In genomic region chr2:218962859-218963492, GRCh38 we compare ENCODE assay signal across 1 cellular context.
TF ChIP-seq lines count a peak whose summit lies in the region.

No MANE protein-coding gene starts in this region.

TF ChIP-seq in HepG2, 621 proteins besides CTCF, POLR2A, EP300 and RAD21 (continued from another document and continues in another):
- TF ChIP-seq ARID3A (IDR thresholded peaks at IDR 0.05; ENCODE audit: low read depth, low read length) (no peak), BATF2 (CRISPR knock-in tag; IDR thresholded peaks at IDR 0.05) (peak; percentile 87; the same call in 1 of the 2 replicates), ZNF747 (CRISPR knock-in tag; IDR thresholded peaks at IDR 0.05; ENCODE audit: borderline replicate concordance) (peak; percentile 88; the same call in 1 of the 2 replicates), POGZ (CRISPR knock-in tag; IDR thresholded peaks at IDR 0.05) (no peak), ZNF569 (CRISPR knock-in tag; IDR thresholded peaks at IDR 0.05; ENCODE audit: borderline replicate concordance) (no peak), ZNF180 (CRISPR knock-in tag; IDR thresholded peaks at IDR 0.05; ENCODE audit: borderline replicate concordance, low read depth) (no peak), ZNF614 (CRISPR knock-in tag; IDR thresholded peaks at IDR 0.05; ENCODE audit: borderline replicate concordance) (0 out of 2 replicates have a peak, but pooled peaks have one; percentile 27), ZNF550 (CRISPR knock-in tag; IDR thresholded peaks at IDR 0.05; ENCODE audit: borderline replicate concordance) (no peak), RELA (CRISPR knock-in tag; IDR thresholded peaks at IDR 0.05) (0 out of 2 replicates have a peak, but pooled peaks have one; percentile 71), ZBTB49 (CRISPR knock-in tag; IDR thresholded peaks at IDR 0.05; ENCODE audit: borderline replicate concordance) (peak; percentile 97), YEATS4 (CRISPR knock-in tag; IDR thresholded peaks at IDR 0.05; ENCODE audit: borderline replicate concordance) (peak; percentile 50; the same call in 1 of the 2 replicates), KLF12 (CRISPR knock-in tag; IDR thresholded peaks at IDR 0.05; ENCODE audit: borderline replicate concordance) (peak; percentile 89), HBP1 (CRISPR knock-in tag; IDR thresholded peaks at IDR 0.05; ENCODE audit: low read depth) (peak; percentile 64; the same call in 1 of the 2 replicates), ZMYM4 (CRISPR knock-in tag; IDR thresholded peaks at IDR 0.05) (peak; percentile 63; the same call in 1 of the 2 replicates), ZNF24 (IDR thresholded peaks at IDR 0.05) (no peak), GATAD1 (CRISPR knock-in tag; IDR thresholded peaks at IDR 0.05) (peak; percentile 60; the same call in 1 of the 2 replicates), ETV5 (CRISPR knock-in tag; IDR thresholded peaks at IDR 0.05; ENCODE audit: borderline replicate concordance) (peak; percentile 44; the same call in 1 of the 2 replicates), NFRKB (IDR thresholded peaks at IDR 0.05) (no peak), YY1 (IDR thresholded peaks at IDR 0.05; ENCODE audit: insufficient read depth, insufficient replicate concordance, low read depth, low read length) (no peak), FOXA3 (CRISPR knock-in tag; IDR thresholded peaks at IDR 0.05) (peak; percentile 40; the same call in 1 of the 2 replicates), SKIL (CRISPR knock-in tag; IDR thresholded peaks at IDR 0.05; ENCODE audit: borderline replicate concordance) (0 out of 2 replicates have a peak, but pooled peaks have one; percentile 16), TOE1 (CRISPR knock-in tag; IDR thresholded peaks at IDR 0.05) (no peak), ZNF33B (CRISPR knock-in tag; IDR thresholded peaks at IDR 0.05) (peak; percentile 66; the same call in 1 of the 2 replicates), ZNF121 (CRISPR knock-in tag; IDR thresholded peaks at IDR 0.05) (no peak), ZC3H4 (CRISPR knock-in tag; IDR thresholded peaks at IDR 0.05; ENCODE audit: borderline replicate concordance) (no peak), NFKBIZ (CRISPR knock-in tag; IDR thresholded peaks at IDR 0.05) (peak; percentile 38; the same call in 1 of the 2 replicates), ELF3 (CRISPR knock-in tag; IDR thresholded peaks at IDR 0.05) (peak; percentile 66; the same call in 1 of the 2 replicates), KLF9 (CRISPR knock-in tag; IDR thresholded peaks at IDR 0.05; ENCODE audit: low read depth) (0 out of 2 replicates have a peak, but pooled peaks have one; percentile 72), RARG (CRISPR knock-in tag; IDR thresholded peaks at IDR 0.05; ENCODE audit: low read depth) (no peak), RFXANK (CRISPR knock-in tag; IDR thresholded peaks at IDR 0.05) (0 out of 2 replicates have a peak, but pooled peaks have one; percentile 53), ZC3H13 (CRISPR knock-in tag; IDR thresholded peaks at IDR 0.05) (peak; percentile 59; the same call in 1 of the 2 replicates), ATF4 (CRISPR knock-in tag; IDR thresholded peaks at IDR 0.05) (peak in 1 of 2 experiments; percentile 54; a peak in 2 of 4 replicates), ZNF33A (CRISPR knock-in tag; IDR thresholded peaks at IDR 0.05; ENCODE audit: borderline replicate concordance) (no peak)
- TF ChIP-seq, protein P1, sequence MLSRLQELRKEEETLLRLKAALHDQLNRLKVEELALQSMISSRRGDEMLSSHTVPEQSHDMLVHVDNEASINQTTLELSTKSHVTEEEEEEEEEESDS (CRISPR knock-in tag; IDR thresholded peaks at IDR 0.05; ENCODE audit: borderline replicate concordance), result no peak
- TF ChIP-seq, protein P2, sequence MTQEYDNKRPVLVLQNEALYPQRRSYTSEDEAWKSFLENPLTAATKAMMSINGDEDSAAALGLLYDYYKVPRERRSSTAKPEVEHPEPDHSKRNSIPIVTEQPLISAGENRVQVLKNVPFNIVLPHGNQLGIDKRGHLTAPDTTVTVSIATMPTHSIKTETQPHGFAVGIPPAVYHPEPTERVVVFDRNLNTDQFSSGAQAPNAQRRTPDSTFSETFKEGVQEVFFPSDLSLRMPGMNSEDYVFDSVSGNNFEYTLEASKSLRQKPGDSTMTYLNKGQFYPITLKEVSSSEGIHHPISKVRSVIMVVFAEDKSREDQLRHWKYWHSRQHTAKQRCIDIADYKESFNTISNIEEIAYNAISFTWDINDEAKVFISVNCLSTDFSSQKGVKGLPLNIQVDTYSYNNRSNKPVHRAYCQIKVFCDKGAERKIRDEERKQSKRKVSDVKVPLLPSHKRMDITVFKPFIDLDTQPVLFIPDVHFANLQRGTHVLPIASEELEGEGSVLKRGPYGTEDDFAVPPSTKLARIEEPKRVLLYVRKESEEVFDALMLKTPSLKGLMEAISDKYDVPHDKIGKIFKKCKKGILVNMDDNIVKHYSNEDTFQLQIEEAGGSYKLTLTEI (CRISPR knock-in tag; conservative IDR thresholded peaks at IDR 0.05), result no peak
- TF ChIP-seq, protein P3, sequence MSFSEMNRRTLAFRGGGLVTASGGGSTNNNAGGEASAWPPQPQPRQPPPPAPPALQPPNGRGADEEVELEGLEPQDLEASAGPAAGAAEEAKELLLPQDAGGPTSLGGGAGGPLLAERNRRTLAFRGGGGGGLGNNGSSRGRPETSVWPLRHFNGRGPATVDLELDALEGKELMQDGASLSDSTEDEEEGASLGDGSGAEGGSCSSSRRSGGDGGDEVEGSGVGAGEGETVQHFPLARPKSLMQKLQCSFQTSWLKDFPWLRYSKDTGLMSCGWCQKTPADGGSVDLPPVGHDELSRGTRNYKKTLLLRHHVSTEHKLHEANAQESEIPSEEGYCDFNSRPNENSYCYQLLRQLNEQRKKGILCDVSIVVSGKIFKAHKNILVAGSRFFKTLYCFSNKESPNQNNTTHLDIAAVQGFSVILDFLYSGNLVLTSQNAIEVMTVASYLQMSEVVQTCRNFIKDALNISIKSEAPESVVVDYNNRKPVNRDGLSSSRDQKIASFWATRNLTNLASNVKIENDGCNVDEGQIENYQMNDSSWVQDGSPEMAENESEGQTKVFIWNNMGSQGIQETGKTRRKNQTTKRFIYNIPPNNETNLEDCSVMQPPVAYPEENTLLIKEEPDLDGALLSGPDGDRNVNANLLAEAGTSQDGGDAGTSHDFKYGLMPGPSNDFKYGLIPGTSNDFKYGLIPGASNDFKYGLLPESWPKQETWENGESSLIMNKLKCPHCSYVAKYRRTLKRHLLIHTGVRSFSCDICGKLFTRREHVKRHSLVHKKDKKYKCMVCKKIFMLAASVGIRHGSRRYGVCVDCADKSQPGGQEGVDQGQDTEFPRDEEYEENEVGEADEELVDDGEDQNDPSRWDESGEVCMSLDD (CRISPR knock-in tag; IDR thresholded peaks at IDR 0.05; ENCODE audit: borderline replicate concordance), result peak; percentile 83; the same call in 1 of the 2 replicates
- TF ChIP-seq, protein P4, sequence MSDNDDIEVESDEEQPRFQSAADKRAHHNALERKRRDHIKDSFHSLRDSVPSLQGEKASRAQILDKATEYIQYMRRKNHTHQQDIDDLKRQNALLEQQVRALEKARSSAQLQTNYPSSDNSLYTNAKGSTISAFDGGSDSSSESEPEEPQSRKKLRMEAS (IDR thresholded peaks at IDR 0.05), result 0 out of 2 replicates have a peak, but pooled peaks have one; percentile 31
- TF ChIP-seq, protein P5, sequence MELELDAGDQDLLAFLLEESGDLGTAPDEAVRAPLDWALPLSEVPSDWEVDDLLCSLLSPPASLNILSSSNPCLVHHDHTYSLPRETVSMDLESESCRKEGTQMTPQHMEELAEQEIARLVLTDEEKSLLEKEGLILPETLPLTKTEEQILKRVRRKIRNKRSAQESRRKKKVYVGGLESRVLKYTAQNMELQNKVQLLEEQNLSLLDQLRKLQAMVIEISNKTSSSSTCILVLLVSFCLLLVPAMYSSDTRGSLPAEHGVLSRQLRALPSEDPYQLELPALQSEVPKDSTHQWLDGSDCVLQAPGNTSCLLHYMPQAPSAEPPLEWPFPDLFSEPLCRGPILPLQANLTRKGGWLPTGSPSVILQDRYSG (CRISPR knock-in tag; IDR thresholded peaks at IDR 0.05), result peak; percentile 91
- TF ChIP-seq, protein P6, sequence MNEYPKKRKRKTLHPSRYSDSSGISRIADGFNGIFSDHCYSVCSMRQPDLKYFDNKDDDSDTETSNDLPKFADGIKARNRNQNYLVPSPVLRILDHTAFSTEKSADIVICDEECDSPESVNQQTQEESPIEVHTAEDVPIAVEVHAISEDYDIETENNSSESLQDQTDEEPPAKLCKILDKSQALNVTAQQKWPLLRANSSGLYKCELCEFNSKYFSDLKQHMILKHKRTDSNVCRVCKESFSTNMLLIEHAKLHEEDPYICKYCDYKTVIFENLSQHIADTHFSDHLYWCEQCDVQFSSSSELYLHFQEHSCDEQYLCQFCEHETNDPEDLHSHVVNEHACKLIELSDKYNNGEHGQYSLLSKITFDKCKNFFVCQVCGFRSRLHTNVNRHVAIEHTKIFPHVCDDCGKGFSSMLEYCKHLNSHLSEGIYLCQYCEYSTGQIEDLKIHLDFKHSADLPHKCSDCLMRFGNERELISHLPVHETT (CRISPR knock-in tag; conservative IDR thresholded peaks at IDR 0.05), result peak; percentile 80; the same call in 1 of the 2 replicates
- TF ChIP-seq, protein P7, sequence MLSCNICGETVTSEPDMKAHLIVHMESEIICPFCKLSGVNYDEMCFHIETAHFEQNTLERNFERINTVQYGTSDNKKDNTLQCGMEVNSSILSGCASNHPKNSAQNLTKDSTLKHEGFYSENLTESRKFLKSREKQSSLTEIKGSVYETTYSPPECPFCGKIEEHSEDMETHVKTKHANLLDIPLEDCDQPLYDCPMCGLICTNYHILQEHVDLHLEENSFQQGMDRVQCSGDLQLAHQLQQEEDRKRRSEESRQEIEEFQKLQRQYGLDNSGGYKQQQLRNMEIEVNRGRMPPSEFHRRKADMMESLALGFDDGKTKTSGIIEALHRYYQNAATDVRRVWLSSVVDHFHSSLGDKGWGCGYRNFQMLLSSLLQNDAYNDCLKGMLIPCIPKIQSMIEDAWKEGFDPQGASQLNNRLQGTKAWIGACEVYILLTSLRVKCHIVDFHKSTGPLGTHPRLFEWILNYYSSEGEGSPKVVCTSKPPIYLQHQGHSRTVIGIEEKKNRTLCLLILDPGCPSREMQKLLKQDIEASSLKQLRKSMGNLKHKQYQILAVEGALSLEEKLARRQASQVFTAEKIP (CRISPR knock-in tag; IDR thresholded peaks at IDR 0.05; ENCODE audit: borderline replicate concordance), result no peak
